ENCODE assay signal across 24 cellular contexts in genomic region chr2:44829771-44830170, GRCh38.
DNase-seq lines count a peak whose midpoint lies in the region; ATAC-seq and TF ChIP-seq lines count a peak whose summit lies in the region.
"Had no signal": no experiment of that assay in that cellular context is flagged by ENCODE, and none has a peak within 500 bp of the region (broad histone marks: within the 10 kb centered on the region; RNA-seq: fewer than 3 reads in every experiment).

No MANE protein-coding gene starts in this region.

- no peaks in the 10 kb centered on the region for H3K27me3 ChIP-seq in BLaER1
- no peaks in the 10 kb centered on the region for H3K27me3 ChIP-seq in BLaER1 treated with 17β-estradiol and CSF1 and Interleukin-3, amounts not matched to agents 10 nM and 100 nM
- H3K27me3 ChIP-seq in Peyer's patch: no peaks in the 10 kb centered on the region
- H3K27me3 ChIP-seq: BE2C had no signal

- peaks cover 45% of the 10 kb centered on the region for H3K4me1 ChIP-seq in BLaER1
- H3K4me1 ChIP-seq in BLaER1 treated with 17β-estradiol and CSF1 and Interleukin-3, amounts not matched to agents 10 nM and 100 nM: peaks cover 0 to 62% (median 51%) of the 10 kb centered on the region in 10 experiments; a peak in 17 of 20 replicates
- H3K4me1 ChIP-seq in Peyer's patch: peaks cover 0 to 7% (median 0%) of the 10 kb centered on the region in 4 donors
- H3K4me1 ChIP-seq: BE2C had no signal

- no peaks in the 10 kb centered on the region for H4K20me1 ChIP-seq in BLaER1
- H4K20me1 ChIP-seq in BLaER1 treated with 17β-estradiol and CSF1 and Interleukin-3, amounts not matched to agents 10 nM and 100 nM: no peaks in the 10 kb centered on the region

- no peak for TF ChIP-seq POLR2A in Peyer's patch (IDR thresholded peaks at IDR 0.05)

- DNase-seq in coronary artery (ENCODE audit: low spot score) (peak; percentile 50), type B pancreatic cell (ENCODE audit: extremely low spot score, unreplicated experiment) (peak; percentile 6), Peyer's patch (no peak)
- no peak for DNase-seq in effector CD4-positive, alpha-beta T cell
- DNase-seq: 8988T; ACHN; BE2C; C1 segment of cervical spinal cord; CD4-positive, alpha-beta memory T cell; CD4-positive, CD25-positive, alpha-beta regulatory T cell; CD8-positive, alpha-beta memory T cell; COR-L47; DMS 273 treated with DMSO at 0.1 percent for 48 hours; DMS153; DMS53; DMS79; DND-41; EL; GDM1 had no signal

- H3K4me3 Mint-ChIP-seq in type B pancreatic cell: no peak overlapping the region
- H3K4me3 Mint-ChIP-seq: CD14-positive monocyte; CD4-positive, alpha-beta memory T cell; CD4-positive, CD25-positive, alpha-beta regulatory T cell; CD8-positive, alpha-beta memory T cell had no signal

- peak overlapping the region; percentile 44 for H3K4me2 ChIP-seq in BLaER1
- H3K4me2 ChIP-seq in BLaER1 treated with 17β-estradiol and CSF1 and Interleukin-3, amounts not matched to agents 10 nM and 100 nM: peak overlapping the region in 9 of 11 experiments; percentile 20 to 58 (median 38); a peak in 16 of 22 replicates

- no peaks in the 10 kb centered on the region for H3K9me3 Mint-ChIP-seq in type B pancreatic cell

- TF ChIP-seq CTCF in coronary artery (IDR thresholded peaks at IDR 0.05) (no peak), type B pancreatic cell (conservative IDR thresholded peaks at IDR 0.05) (no peak), Peyer's patch (IDR thresholded peaks at IDR 0.05) (no peak)

- H3K36me3 Mint-ChIP-seq in type B pancreatic cell: no peaks in the 10 kb centered on the region
- H3K36me3 Mint-ChIP-seq: CD14-positive monocyte; CD4-positive, alpha-beta memory T cell; CD4-positive, CD25-positive, alpha-beta regulatory T cell; CD8-positive, alpha-beta memory T cell had no signal

- H3K27me3 Mint-ChIP-seq in type B pancreatic cell: peaks cover 17% of the 10 kb centered on the region
- H3K27me3 Mint-ChIP-seq: CD4-positive, CD25-positive, alpha-beta regulatory T cell had no signal

- no peak for ATAC-seq in GM18858 (IDR thresholded peaks at IDR 0.05; ENCODE audit: unreplicated experiment)
- ATAC-seq: GM12878 had no signal

- H3K27ac ChIP-seq in BLaER1 (no peak overlapping the region), coronary artery (no peak overlapping the region), Peyer's patch (no peak overlapping the region)
- H3K27ac ChIP-seq in BLaER1 treated with 17β-estradiol and CSF1 and Interleukin-3, amounts not matched to agents 10 nM and 100 nM: peak overlapping the region in 3 of 11 experiments; percentile 14 to 37 (median 26); a peak in 3 of 22 replicates

- H3K9me3 ChIP-seq in BLaER1 (peaks cover 16% of the 10 kb centered on the region), Peyer's patch (no peaks in the 10 kb centered on the region)
- H3K9me3 ChIP-seq in BLaER1 treated with 17β-estradiol and CSF1 and Interleukin-3, amounts not matched to agents 10 nM and 100 nM (replicated peaks in 1 of 11): peaks cover 15 to 34% (median 20%) of the 10 kb centered on the region in 11 experiments; a peak in 20 of 22 replicates
- H3K9me3 ChIP-seq: BE2C had no signal

- H3K4me3 ChIP-seq in BLaER1 (no peak overlapping the region), coronary artery (no peak overlapping the region), Peyer's patch (no peak overlapping the region)
- H3K4me3 ChIP-seq in BLaER1 treated with 17β-estradiol and CSF1 and Interleukin-3, amounts not matched to agents 10 nM and 100 nM: no peak overlapping the region
- H3K4me3 ChIP-seq: GM12878 had no signal

- H3K27ac Mint-ChIP-seq in type B pancreatic cell: no peak overlapping the region
- H3K27ac Mint-ChIP-seq: CD14-positive monocyte; CD4-positive, alpha-beta memory T cell; CD4-positive, CD25-positive, alpha-beta regulatory T cell; CD8-positive, alpha-beta memory T cell had no signal

- no peak overlapping the region for H3K9ac ChIP-seq in BLaER1
- no peak overlapping the region for H3K9ac ChIP-seq in BLaER1 treated with 17β-estradiol and CSF1 and Interleukin-3, amounts not matched to agents 10 nM and 100 nM

- H3K4me1 Mint-ChIP-seq in type B pancreatic cell (ENCODE audit: unreplicated experiment): no peaks in the 10 kb centered on the region
- H3K4me1 Mint-ChIP-seq: CD14-positive monocyte; CD4-positive, alpha-beta memory T cell; CD4-positive, CD25-positive, alpha-beta regulatory T cell; CD8-positive, alpha-beta memory T cell had no signal

- H3K36me3 ChIP-seq in BLaER1 (no peaks in the 10 kb centered on the region), Peyer's patch (no peaks in the 10 kb centered on the region)
- H3K36me3 ChIP-seq in BLaER1 treated with 17β-estradiol and CSF1 and Interleukin-3, amounts not matched to agents 10 nM and 100 nM: no peaks in the 10 kb centered on the region
- H3K36me3 ChIP-seq: BE2C had no signal

Comparison
In these comparisons a context has a peak if more than half of its experiments do, and no peak if none do; other contexts are left out.
1. DNase-seq: peak in coronary artery (single experiment) and type B pancreatic cell (single experiment); none in Peyer's patch (0 of 3) and effector CD4-positive, alpha-beta T cell (single experiment).